ENCODE assay signal across 17 cellular contexts in the genomic region with DNA sequence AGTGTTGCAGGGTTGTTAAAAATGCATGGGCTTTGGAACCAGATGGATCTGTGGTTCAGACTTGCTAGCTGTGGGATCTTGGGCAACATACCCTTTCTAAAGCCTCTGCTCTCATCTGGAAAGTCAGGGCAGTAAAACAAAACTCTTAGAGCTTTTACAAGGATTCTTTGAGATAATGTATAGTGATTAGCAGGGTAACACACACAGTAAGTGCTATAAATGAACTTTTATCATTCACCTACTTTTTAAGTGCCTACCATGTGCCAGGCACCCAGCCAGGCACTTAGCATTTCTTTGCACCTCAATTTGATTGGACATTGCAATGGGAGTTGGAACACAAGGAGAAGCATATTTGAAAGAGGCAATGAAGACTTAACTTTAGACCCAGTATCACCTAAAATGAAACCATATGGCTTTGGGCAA.
A peak's percentile ranks its signal among the peaks of the same experiment; 100 is the strongest.
DNase-seq lines count a peak whose midpoint lies in the region; TF ChIP-seq lines count a peak whose summit lies in the region.
"Had no signal": no experiment of that assay in that cellular context is flagged by ENCODE, and none has a peak within 500 bp of the region (broad histone marks: within the 10 kb centered on the region; RNA-seq: fewer than 3 reads in every experiment).

No MANE protein-coding gene starts in this region.

- no peaks in the 10 kb centered on the region for H3K36me3 ChIP-seq in breast epithelium
- no peaks in the 10 kb centered on the region for H3K36me3 ChIP-seq in hepatocyte (replicated peaks; ENCODE audit: insufficient read depth, low read depth)
- no peaks in the 10 kb centered on the region for H3K36me3 ChIP-seq in skeletal muscle satellite cell (ENCODE audit: insufficient read depth, low read length)
- H3K36me3 ChIP-seq: ovary had no signal

- peak; percentile 20 for DNase-seq in AG08396 (ENCODE audit: low spot score)
- no peak for DNase-seq in breast epithelium (ENCODE audit: low spot score in 2 of 2)
- peak; percentile 25 for DNase-seq in hepatocyte (ENCODE audit: low spot score)
- DNase-seq in activated naive CD4-positive, alpha-beta T cell treated with anti-CD3 and anti-CD28 coated beads for 36 hours = no peak
- no peak for DNase-seq in NCI-H2227 (lab: John Stamatoyannopoulos, UW; ENCODE audit: unreplicated experiment)
- no peak for DNase-seq in activated CD4-positive, alpha-beta T cell treated with anti-CD3 and anti-CD28 coated beads, Interleukin-2, amount 10 ng/mL, durations not matched to agents 24 days and 14 days
- no peak for DNase-seq in GM20000 (ENCODE audit: low spot score)
- DNase-seq: activated CD4-positive, alpha-beta T cell treated with anti-CD3 and anti-CD28 coated beads for 48 hours; activated effector memory CD4-positive, alpha-beta T cell treated with anti-CD3 and anti-CD28 coated beads, Interleukin-2, amount 50 U/mL, for 16 hours; DMS53; NCI-H2029 treated with DMSO at 0.1 percent for 48 hours; stimulated activated CD4-positive, alpha-beta T cell treated with anti-CD3 and anti-CD28 coated beads, Interleukin-4, amount 100 ng/mL, for 4 hours; T-helper 1 cell had no signal

- H3K9me3 ChIP-seq in breast epithelium (no peaks in the 10 kb centered on the region), hepatocyte (ENCODE audit: low read depth) (no peaks in the 10 kb centered on the region), skeletal muscle satellite cell (replicated peaks; ENCODE audit: low read length) (no peaks in the 10 kb centered on the region)
- H3K9me3 ChIP-seq: ovary had no signal

- H3K9me3 Mint-ChIP-seq in activated naive CD4-positive, alpha-beta T cell treated with anti-CD3 and anti-CD28 coated beads for 36 hours = peaks cover under 1% of the 10 kb centered on the region
- peaks cover 5% of the 10 kb centered on the region for H3K9me3 Mint-ChIP-seq in activated CD4-positive, alpha-beta T cell treated with anti-CD3 and anti-CD28 coated beads, Interleukin-2, amount 10 ng/mL, durations not matched to agents 24 days and 14 days

- H3K27me3 ChIP-seq in breast epithelium (no peaks in the 10 kb centered on the region), hepatocyte (no peaks in the 10 kb centered on the region), skeletal muscle satellite cell (ENCODE audit: control insufficient read depth, insufficient read depth, low read length) (no peaks in the 10 kb centered on the region)
- H3K27me3 ChIP-seq: ovary had no signal

- CTCF ChIA-PET in activated naive CD4-positive, alpha-beta T cell treated with anti-CD3 and anti-CD28 coated beads for 36 hours (lab: Charles Lee) = no interaction called here

- H3K4me3 ChIP-seq in breast epithelium = no peak overlapping the region
- H3K4me3 ChIP-seq in hepatocyte = no peak overlapping the region
- no peak overlapping the region for H3K4me3 ChIP-seq in skeletal muscle satellite cell (ENCODE audit: low read length)
- H3K4me3 ChIP-seq: K562, ovary had no signal

- TF ChIP-seq CTCF in breast epithelium (IDR thresholded peaks at IDR 0.05) (no peak), hepatocyte (IDR thresholded peaks at IDR 0.05; ENCODE audit: poor library complexity) (no peak), GM20000 (IDR thresholded peaks at IDR 0.05; ENCODE audit: extremely low read depth, missing control alignments) (no peak)

- no peak overlapping the region for H3K4me3 Mint-ChIP-seq in activated naive CD4-positive, alpha-beta T cell treated with anti-CD3 and anti-CD28 coated beads for 36 hours
- H3K4me3 Mint-ChIP-seq in activated CD4-positive, alpha-beta T cell treated with anti-CD3 and anti-CD28 coated beads, Interleukin-2, amount 10 ng/mL, durations not matched to agents 24 days and 14 days = no peak overlapping the region
- H3K4me3 Mint-ChIP-seq: H9 had no signal

- H3K4me1 Mint-ChIP-seq in activated naive CD4-positive, alpha-beta T cell treated with anti-CD3 and anti-CD28 coated beads for 36 hours (ENCODE audit: low read depth) = no peaks in the 10 kb centered on the region
- no peaks in the 10 kb centered on the region for H3K4me1 Mint-ChIP-seq in activated CD4-positive, alpha-beta T cell treated with anti-CD3 and anti-CD28 coated beads, Interleukin-2, amount 10 ng/mL, durations not matched to agents 24 days and 14 days

- no peak overlapping the region for H3K27ac Mint-ChIP-seq in activated naive CD4-positive, alpha-beta T cell treated with anti-CD3 and anti-CD28 coated beads for 36 hours
- H3K27ac Mint-ChIP-seq in activated CD4-positive, alpha-beta T cell treated with anti-CD3 and anti-CD28 coated beads, Interleukin-2, amount 10 ng/mL, durations not matched to agents 24 days and 14 days = no peak overlapping the region

- no peaks in the 10 kb centered on the region for H4K20me1 ChIP-seq in hepatocyte (ENCODE audit: insufficient read depth, poor library complexity, severe bottlenecking)

- H3K27me3 Mint-ChIP-seq in activated naive CD4-positive, alpha-beta T cell treated with anti-CD3 and anti-CD28 coated beads for 36 hours (ENCODE audit: low read depth) = peaks cover 3% of the 10 kb centered on the region
- H3K27me3 Mint-ChIP-seq in activated CD4-positive, alpha-beta T cell treated with anti-CD3 and anti-CD28 coated beads, Interleukin-2, amount 10 ng/mL, durations not matched to agents 24 days and 14 days = no peaks in the 10 kb centered on the region

- peak overlapping the region; percentile 76 for H3K9ac ChIP-seq in skeletal muscle satellite cell (ENCODE audit: low read depth, low read length)

- no peak for TF ChIP-seq POLR2A in breast epithelium (IDR thresholded peaks at IDR 0.05)

- no peaks in the 10 kb centered on the region for H3K36me3 Mint-ChIP-seq in activated naive CD4-positive, alpha-beta T cell treated with anti-CD3 and anti-CD28 coated beads for 36 hours (ENCODE audit: low read depth)
- H3K36me3 Mint-ChIP-seq in activated CD4-positive, alpha-beta T cell treated with anti-CD3 and anti-CD28 coated beads, Interleukin-2, amount 10 ng/mL, durations not matched to agents 24 days and 14 days (ENCODE audit: low read depth) = no peaks in the 10 kb centered on the region

- H3K4me2 ChIP-seq in hepatocyte (peak overlapping the region; percentile 29), skeletal muscle satellite cell (ENCODE audit: low read length) (peak overlapping the region; percentile 64)

- intact Hi-C loops in breast epithelium (cut with DNase I; ENCODE audit: low total_unique reads) = no loop called here
- intact Hi-C loops in activated naive CD4-positive, alpha-beta T cell treated with anti-CD3 and anti-CD28 coated beads for 36 hours (cut with micrococcal nuclease) = no loop called here
- intact Hi-C loops in activated CD4-positive, alpha-beta T cell treated with anti-CD3 and anti-CD28 coated beads, Interleukin-2, amount 10 ng/mL, durations not matched to agents 24 days and 14 days (cut with micrococcal nuclease) = no loop called here

- H3K27ac ChIP-seq in breast epithelium = peak overlapping the region; percentile 77 to 87
- peak overlapping the region; percentile 89 for H3K27ac ChIP-seq in hepatocyte
- H3K27ac ChIP-seq: ovary had no signal

- no peak overlapping the region for H2AFZ ChIP-seq in hepatocyte

- no peaks in the 10 kb centered on the region for H3K9me2 ChIP-seq in hepatocyte (replicated peaks; ENCODE audit: insufficient read depth)

- peaks cover 0 to 3% of the 10 kb centered on the region in 2 donors for H3K4me1 ChIP-seq in breast epithelium
- peaks cover 21% of the 10 kb centered on the region for H3K4me1 ChIP-seq in hepatocyte (ENCODE audit: insufficient read depth)
- peaks cover 38% of the 10 kb centered on the region for H3K4me1 ChIP-seq in skeletal muscle satellite cell (ENCODE audit: control insufficient read depth, insufficient read depth, low read length)

- no peaks in the 10 kb centered on the region for H3K79me2 ChIP-seq in hepatocyte

Comparison
In these comparisons a context has a peak if more than half of its experiments do, and no peak if none do; other contexts are left out.
1. DNase-seq: peak in AG08396 (single experiment) and hepatocyte (single experiment); none in breast epithelium (0 of 2), activated naive CD4-positive, alpha-beta T cell treated with anti-CD3 and anti-CD28 coated beads for 36 hours (single experiment), NCI-H2227 (single experiment), activated CD4-positive, alpha-beta T cell treated with anti-CD3 and anti-CD28 coated beads, Interleukin-2, amount 10 ng/mL, durations not matched to agents 24 days and 14 days (single experiment) and GM20000 (single experiment).